28 cellular contexts compared by ENCODE assay signal in genomic region chr12:89651192-89651591, GRCh38.
"Had no signal": no experiment of that assay in that cellular context is flagged by ENCODE, and none has a peak within 500 bp of the region (broad histone marks: within the 10 kb centered on the region; RNA-seq: fewer than 3 reads in every experiment).

No MANE protein-coding gene starts in this region.

- H3K27ac ChIP-seq: brain microvascular endothelial cell, coronary artery, dorsolateral prefrontal cortex, heart left ventricle, VCaP had no signal

- H3K36me3 ChIP-seq: brain microvascular endothelial cell had no signal

- H3K27me3 ChIP-seq: brain microvascular endothelial cell, dorsolateral prefrontal cortex, heart left ventricle had no signal

- ATAC-seq: activated naive CD4-positive, alpha-beta T cell treated with anti-CD3 and anti-CD28 coated beads, Interleukin-2, amount 50 U/mL, for 72 hours; activated T-cell treated with anti-CD3 and anti-CD28 coated beads, Interleukin-2, amount 50 U/mL, for 72 hours; esophagus mucosa; heart left ventricle; WTC11 had no signal

- H3K9me3 ChIP-seq: heart left ventricle had no signal

- DNase-seq: activated CD4-positive, alpha-beta memory T cell treated with anti-CD3 and anti-CD28 coated beads, Interleukin-2, amount 10 ng/mL, durations not matched to agents 7 days and 5 days; activated CD4-positive, alpha-beta T cell treated with anti-CD3 and anti-CD28 coated beads for 1 hour; activated CD4-positive, alpha-beta T cell treated with anti-CD3 and anti-CD28 coated beads for 4 hours; activated CD4-positive, alpha-beta T cell treated with anti-CD3 and anti-CD28 coated beads, Interleukin-2, amount 10 ng/mL, durations not matched to agents 7 days and 5 days; activated CD4-positive, alpha-beta T cell treated with anti-CD3 and anti-CD28 coated beads, Interleukin-2, amount 50 U/mL, for 4 hours; activated CD8-positive, alpha-beta memory T cell treated with anti-CD3 and anti-CD28 coated beads, Interleukin-2, amount 50 U/mL, for 48 hours; activated gamma-delta T cell; activated naive CD4-positive, alpha-beta T cell; activated naive CD4-positive, alpha-beta T cell treated with anti-CD3 and anti-CD28 coated beads, Interleukin-2, amount 10 ng/mL, durations not matched to agents 7 days and 5 days; activated naive CD8-positive, alpha-beta T cell treated with anti-CD3 and anti-CD28 coated beads, Interleukin-2, amount 10 ng/mL, durations not matched to agents 7 days and 5 days; activated T-cell treated with anti-CD3 and anti-CD28 coated beads for 4 hours; activated T-cell treated with anti-CD3 and anti-CD28 coated beads, Interleukin-2, amount 50 U/mL, for 24 hours; activated T-cell treated with anti-CD3 and anti-CD28 coated beads, Interleukin-2, amount 50 U/mL, for 72 hours; amniotic stem cell; anterior cingulate cortex; brain microvascular endothelial cell; effector memory CD4-positive, alpha-beta T cell; endodermal cell; foreskin fibroblast; glutamatergic neuron; heart left ventricle; T-helper 2 cell had no signal

- H3K4me3 ChIP-seq: coronary artery, dorsolateral prefrontal cortex, heart left ventricle had no signal
